ENCODE assay signal across 1 cellular context in genomic region chr2:232859385-232859916, GRCh38.
TF ChIP-seq lines count a peak whose summit lies in the region.

No MANE protein-coding gene starts in this region.

TF ChIP-seq in IMR-90, 13 proteins besides CTCF, POLR2A, EP300 and RAD21:
- TF ChIP-seq FOS (IDR thresholded peaks at IDR 0.05; ENCODE audit: low read depth, low read length) = no peak
